ENCODE assay signal across 23 cellular contexts in genomic region chr3:152849996-152850578, GRCh38. TPM values are rescaled to one million over a fixed set of nuclear protein-coding genes. Genes with fewer than 3 reads are reported as not detected.
"Had no signal": no experiment of that assay in that cellular context is flagged by ENCODE, and none has a peak within 500 bp of the region (broad histone marks: within the 10 kb centered on the region; RNA-seq: fewer than 3 reads in every experiment).

No MANE protein-coding gene starts in this region.

- ATAC-seq: HepG2, PC-3, Right ventricle myocardium inferior, SK-N-SH treated with all-trans-retinoic acid at 6 μM for 48 hours had no signal

- H3K9me3 ChIP-seq: SJCRH30 had no signal

- H3K27me3 ChIP-seq: Peyer's patch, SJCRH30 had no signal

- H3K36me3 ChIP-seq: Peyer's patch, SJCRH30 had no signal

- H3K27ac ChIP-seq: KMS-11, Peyer's patch, SJCRH30 had no signal

- DNase-seq: IMR-90, Kasumi-1, MM.1S, NCI-H1092 treated with DMSO at 0.1 percent for 48 hours, NCI-H1436 treated with DMSO at 0.1 percent for 48 hours, NCI-H1694, NCI-H1930, NCI-H2081, NCI-H2107, NCI-H226, NCI-H446, NCI-H510A, NCI-H524 treated with DMSO at 0.1 percent for 48 hours, NCI-H69, NCI-H774, PC-3, Peyer's patch, SHP77 treated with DMSO at 0.1 percent for 48 hours, SJCRH30 had no signal

- H3K4me2 ChIP-seq: KMS-11 had no signal

- H3K4me3 ChIP-seq: Peyer's patch, SJCRH30 had no signal

- H3K4me1 ChIP-seq: Peyer's patch, SJCRH30 had no signal

- H3K9ac ChIP-seq: KMS-11 had no signal

RNA-seq across cellular contexts. Expression of gene P2RY1, which starts 15.2 kb away (rescaled TPM):
- total RNA-seq: HepG2, IMR-90 had no signal
- polyA plus RNA-seq: HepG2, IMR-90 had no signal
